Comparison of ENCODE assay signal across 1 cellular context in genomic region chr1:206183788-206184187, GRCh38. TPM values are rescaled to one million over a fixed set of nuclear protein-coding genes. Genes with fewer than 3 reads are reported as not detected.
"Had no signal": no experiment of that assay in that cellular context is flagged by ENCODE, and none has a peak within 500 bp of the region (broad histone marks: within the 10 kb centered on the region; RNA-seq: fewer than 3 reads in every experiment).

No MANE protein-coding gene starts in this region.

RNA-seq across cellular contexts. Expression of gene FAM72A, which starts 18.9 kb away (rescaled TPM):
- total RNA-seq: thyroid gland had no signal
